ENCODE assay signal across 8 cellular contexts in genomic region chr15:29268706-29269484, GRCh38. TPM values are rescaled to one million over a fixed set of nuclear protein-coding genes. Genes with fewer than 3 reads are reported as not detected.
A peak's percentile ranks its signal among the peaks of the same experiment; 100 is the strongest.
DNase-seq lines count a peak whose midpoint lies in the region; ATAC-seq and TF ChIP-seq lines count a peak whose summit lies in the region.

No MANE protein-coding gene starts in this region.

- peak overlapping the region; percentile 92 for H3K27ac Mint-ChIP-seq in WTC11

- peak; percentile 50 for DNase-seq in D341Med (ENCODE audit: low spot score)
- peak; percentile 3 for DNase-seq in HuH-7.5 (ENCODE audit: low spot score)
- DNase-seq in WTC11 (ENCODE audit: low spot score), result peak; percentile 31
- DNase-seq in cerebellum (ENCODE audit: low spot score), result peak; percentile 31
- DNase-seq in left kidney (ENCODE audit: low read depth, low spot score), result peak; percentile 73
- DNase-seq in stimulated activated CD4-positive, alpha-beta T cell treated with anti-CD3 and anti-CD28 coated beads, Interleukin-4, amount 100 ng/mL, for 24 hours, result peak; percentile 40
- no peak for DNase-seq in GOT3 (lab: John Stamatoyannopoulos, UW)

- TF ChIP-seq CTCF in WTC11 (IDR thresholded peaks at IDR 0.05), result no peak

- H3K27me3 Mint-ChIP-seq in WTC11 (ENCODE audit: low read depth), result no peaks in the 10 kb centered on the region

- POLR2A ChIA-PET in WTC11 (lab: Charles Lee), result no interaction called here

- no peaks in the 10 kb centered on the region for H3K36me3 Mint-ChIP-seq in WTC11

- peak; percentile 27 for ATAC-seq in GM21447 (IDR thresholded peaks at IDR 0.05; ENCODE audit: unreplicated experiment)
- ATAC-seq in WTC11, result peak; percentile 53

- peak overlapping the region; percentile 95 for H3K4me3 Mint-ChIP-seq in WTC11

- peaks cover 33% of the 10 kb centered on the region for H3K4me1 Mint-ChIP-seq in WTC11

- no peaks in the 10 kb centered on the region for H3K9me3 Mint-ChIP-seq in WTC11

- CTCF ChIA-PET in WTC11 (lab: Charles Lee), result interaction anchor here (1.6 kb wide), 1 partner anchor 129 kb away, joined by 8 read pairs; no protein-coding TSS in a partner anchor

TF ChIP-seq in WTC11, 78 proteins besides CTCF, POLR2A, EP300 and RAD21:
- TF ChIP-seq PRRX2 (CRISPR knock-in tag; IDR thresholded peaks at IDR 0.05), result no peak
- peak; percentile 93 for TF ChIP-seq ZNF121 (CRISPR knock-in tag; IDR thresholded peaks at IDR 0.05)

RNA-seq across cellular contexts. Expression of gene NSMCE3, which starts 0.7 kb away (rescaled TPM):
- total RNA-seq in WTC11 (2021), result 6.6 to 8.5 TPM (median 8.0 TPM) in 3 replicates
- total RNA-seq in cerebellum, result 8.2 TPM
